22 cellular contexts compared by ENCODE assay signal in genomic region chr12:97757431-97758091, GRCh38.
A peak's percentile ranks its signal among the peaks of the same experiment; 100 is the strongest.
DNase-seq lines count a peak whose midpoint lies in the region; ATAC-seq and TF ChIP-seq lines count a peak whose summit lies in the region.
"Had no signal": no experiment of that assay in that cellular context is flagged by ENCODE, and none has a peak within 500 bp of the region (broad histone marks: within the 10 kb centered on the region; RNA-seq: fewer than 3 reads in every experiment).

No MANE protein-coding gene starts in this region.

- TF ChIP-seq POLR2A in breast epithelium (IDR thresholded peaks at IDR 0.05), result no peak

- TF ChIP-seq CTCF in breast epithelium (IDR thresholded peaks at IDR 0.05), result no peak
- TF ChIP-seq CTCF in MCF 10A (IDR thresholded peaks at IDR 0.05; ENCODE audit: unreplicated experiment), result no peak
- no peak for TF ChIP-seq CTCF in right atrium auricular region (IDR thresholded peaks at IDR 0.05)

- ATAC-seq in naive thymus-derived CD4-positive, alpha-beta T cell, result no peak
- ATAC-seq: K562, left colon, PC-3, WTC11 had no signal

- H3K36me3 ChIP-seq in breast epithelium (no peaks in the 10 kb centered on the region), right atrium auricular region (no peaks in the 10 kb centered on the region), skeletal muscle satellite cell (ENCODE audit: insufficient read depth, low read length) (no peaks in the 10 kb centered on the region)
- no peaks in the 10 kb centered on the region for H3K36me3 ChIP-seq in naive thymus-derived CD4-positive, alpha-beta T cell (ENCODE audit: control insufficient read depth in 2 of 3, insufficient read depth in 3 of 3, low read length in 3 of 3)

- no peak overlapping the region for H3K27ac Mint-ChIP-seq in MCF 10A (ENCODE audit: low read depth, unreplicated experiment)
- no peak overlapping the region for H3K27ac Mint-ChIP-seq in naive thymus-derived CD4-positive, alpha-beta T cell
- H3K27ac Mint-ChIP-seq: activated naive CD8-positive, alpha-beta T cell treated with anti-CD3 and anti-CD28 coated beads for 36 hours; activated T-cell treated with anti-CD3 and anti-CD28 coated beads, Interleukin-2, amount 50 U/mL, for 24 hours; WTC11 had no signal

- in situ Hi-C loops in G401 (cut with HindIII; ENCODE audit: low sequenced_read_pairs), result no loop called here

- peak overlapping the region; percentile 30 for H3K4me2 ChIP-seq in skeletal muscle satellite cell (ENCODE audit: low read length)
- H3K4me2 ChIP-seq: smooth muscle cell had no signal

- no peak overlapping the region for H3K4me3 Mint-ChIP-seq in MCF 10A (ENCODE audit: unreplicated experiment)
- H3K4me3 Mint-ChIP-seq in naive thymus-derived CD4-positive, alpha-beta T cell, result no peak overlapping the region
- H3K4me3 Mint-ChIP-seq: activated naive CD8-positive, alpha-beta T cell treated with anti-CD3 and anti-CD28 coated beads for 36 hours; activated T-cell treated with anti-CD3 and anti-CD28 coated beads, Interleukin-2, amount 50 U/mL, for 24 hours; WTC11 had no signal

- no peak for DNase-seq in breast epithelium (ENCODE audit: low spot score in 2 of 2)
- DNase-seq in MCF 10A (ENCODE audit: unreplicated experiment), result no peak
- no peak for DNase-seq in right atrium auricular region (ENCODE audit: low spot score)
- DNase-seq in GOT3 (lab: John Stamatoyannopoulos, UW), result no peak
- DNase-seq in stimulated activated CD4-positive, alpha-beta T cell treated with anti-CD3 and anti-CD28 coated beads, Interleukin-15, amount 100 ng/mL, for 24 hours, result no peak
- DNase-seq in naive thymus-derived CD4-positive, alpha-beta T cell, result no peak
- no peak for DNase-seq in G401 (ENCODE audit: low spot score)
- DNase-seq: activated CD4-positive, alpha-beta T cell treated with anti-CD3 and anti-CD28 coated beads, Interleukin-2, amount 50 U/mL, for 48 hours; activated naive CD8-positive, alpha-beta T cell treated with anti-CD3 and anti-CD28 coated beads for 36 hours; activated T-cell treated with anti-CD3 and anti-CD28 coated beads, Interleukin-2, amount 50 U/mL, for 24 hours; AML-193; DND-41; left colon; NCI-H1694 treated with DMSO at 0.1 percent for 48 hours; NCI-H82; PC-3; stimulated activated CD4-positive, alpha-beta T cell treated with anti-CD3 and anti-CD28 coated beads, Interleukin-4, amount 100 ng/mL, for 4 hours had no signal

- CTCF ChIA-PET in MCF 10A (lab: Yijun Ruan, JAX), result interaction anchor here (0.9 kb wide), 1 partner anchor 771 kb away, joined by 5 read pairs; no protein-coding TSS in a partner anchor
- CTCF ChIA-PET in naive thymus-derived CD4-positive, alpha-beta T cell (lab: Charles Lee), result no interaction called here

- POLR2A ChIA-PET in MCF 10A (lab: Yijun Ruan, JAX), result interaction anchor here (0.7 kb wide), 1 partner anchor 18 kb away, joined by 3 read pairs; no protein-coding TSS in a partner anchor
- POLR2A ChIA-PET in naive thymus-derived CD4-positive, alpha-beta T cell (lab: Charles Lee), result no interaction called here

- no TSS peak for BruUV-seq in MCF 10A (replicated peaks; lab: Mats Ljungman, UMichigan)

- H3K9me3 ChIP-seq in breast epithelium, result no peaks in the 10 kb centered on the region
- peaks cover 0 to 10% of the 10 kb centered on the region in 2 donors for H3K9me3 ChIP-seq in right atrium auricular region
- H3K9me3 ChIP-seq in skeletal muscle satellite cell (replicated peaks; ENCODE audit: low read length), result no peaks in the 10 kb centered on the region
- H3K9me3 ChIP-seq in naive thymus-derived CD4-positive, alpha-beta T cell (ENCODE audit: control insufficient read depth in 2 of 3, low read length in 3 of 3), result peaks cover 0 to 3% (median 0%) of the 10 kb centered on the region in 3 experiments

- H3K36me3 Mint-ChIP-seq in MCF 10A (ENCODE audit: insufficient read depth, unreplicated experiment), result no peaks in the 10 kb centered on the region
- no peaks in the 10 kb centered on the region for H3K36me3 Mint-ChIP-seq in naive thymus-derived CD4-positive, alpha-beta T cell
- H3K36me3 Mint-ChIP-seq: activated naive CD8-positive, alpha-beta T cell treated with anti-CD3 and anti-CD28 coated beads for 36 hours had no signal

- H3K4me1 Mint-ChIP-seq in MCF 10A (ENCODE audit: insufficient read depth, unreplicated experiment), result peaks cover 9% of the 10 kb centered on the region
- H3K4me1 Mint-ChIP-seq in naive thymus-derived CD4-positive, alpha-beta T cell, result no peaks in the 10 kb centered on the region
- H3K4me1 Mint-ChIP-seq: activated naive CD8-positive, alpha-beta T cell treated with anti-CD3 and anti-CD28 coated beads for 36 hours had no signal

- H3K4me1 ChIP-seq in breast epithelium, result peaks cover 0 to 6% of the 10 kb centered on the region in 2 donors
- H3K4me1 ChIP-seq in right atrium auricular region, result peaks cover 0 to 10% of the 10 kb centered on the region in 2 donors
- peaks cover 4% of the 10 kb centered on the region for H3K4me1 ChIP-seq in skeletal muscle satellite cell (ENCODE audit: control insufficient read depth, insufficient read depth, low read length)
- H3K4me1 ChIP-seq in naive thymus-derived CD4-positive, alpha-beta T cell (ENCODE audit: control insufficient read depth in 2 of 2, insufficient read depth in 2 of 2, low read length in 2 of 2), result no peaks in the 10 kb centered on the region

- intact Hi-C loops in breast epithelium (cut with DNase I; ENCODE audit: low total_unique reads), result no loop called here
- intact Hi-C loops in MCF 10A (cut with micrococcal nuclease), result no loop called here
- intact Hi-C loops in naive thymus-derived CD4-positive, alpha-beta T cell (cut with micrococcal nuclease), result no loop called here

- no peak overlapping the region for H3K9ac ChIP-seq in skeletal muscle satellite cell (ENCODE audit: low read depth, low read length)

- H3K27ac ChIP-seq in breast epithelium, result peak overlapping the region; percentile 76 to 79
- peak overlapping the region; percentile 67 to 85 for H3K27ac ChIP-seq in right atrium auricular region
- H3K27ac ChIP-seq in naive thymus-derived CD4-positive, alpha-beta T cell (ENCODE audit: low read depth, low read length), result no peak overlapping the region
- H3K27ac ChIP-seq: 22Rv1 had no signal

- H3K4me3 ChIP-seq in breast epithelium, result peak overlapping the region in 2 of 3 donors; percentile 2 to 11
- no peak overlapping the region for H3K4me3 ChIP-seq in right atrium auricular region
- peak overlapping the region; percentile 26 for H3K4me3 ChIP-seq in skeletal muscle satellite cell (ENCODE audit: low read length)
- no peak overlapping the region for H3K4me3 ChIP-seq in naive thymus-derived CD4-positive, alpha-beta T cell (ENCODE audit: low read length)
- H3K4me3 ChIP-seq: K562, smooth muscle cell had no signal

- no peaks in the 10 kb centered on the region for H3K9me3 Mint-ChIP-seq in MCF 10A (ENCODE audit: unreplicated experiment)
- H3K9me3 Mint-ChIP-seq in naive thymus-derived CD4-positive, alpha-beta T cell, result peaks cover 0 to 12% (median 3%) of the 10 kb centered on the region in 11 donors

- no peaks in the 10 kb centered on the region for H3K27me3 Mint-ChIP-seq in MCF 10A (ENCODE audit: insufficient read depth, unreplicated experiment)
- no peaks in the 10 kb centered on the region for H3K27me3 Mint-ChIP-seq in naive thymus-derived CD4-positive, alpha-beta T cell
- H3K27me3 Mint-ChIP-seq: activated naive CD8-positive, alpha-beta T cell treated with anti-CD3 and anti-CD28 coated beads for 36 hours; activated T-cell treated with anti-CD3 and anti-CD28 coated beads, Interleukin-2, amount 50 U/mL, for 24 hours had no signal

- H3K27me3 ChIP-seq in breast epithelium (no peaks in the 10 kb centered on the region), right atrium auricular region (no peaks in the 10 kb centered on the region), skeletal muscle satellite cell (ENCODE audit: control insufficient read depth, insufficient read depth, low read length) (no peaks in the 10 kb centered on the region)
- H3K27me3 ChIP-seq in naive thymus-derived CD4-positive, alpha-beta T cell (ENCODE audit: control insufficient read depth in 2 of 2, insufficient read depth in 2 of 2, low read length in 2 of 2), result no peaks in the 10 kb centered on the region

Comparison
In these comparisons a context has a peak if more than half of its experiments do, and no peak if none do; other contexts are left out.
1. H3K4me3 ChIP-seq: peak in breast epithelium (2 of 3) and skeletal muscle satellite cell (single experiment); none in right atrium auricular region (0 of 2) and naive thymus-derived CD4-positive, alpha-beta T cell (single experiment).